18 cellular contexts compared by ENCODE assay signal in genomic region chr1:107637101-107637500, GRCh38.
"Had no signal": no experiment of that assay in that cellular context is flagged by ENCODE, and none has a peak within 500 bp of the region (broad histone marks: within the 10 kb centered on the region; RNA-seq: fewer than 3 reads in every experiment).

No MANE protein-coding gene starts in this region.

- H3K36me3 ChIP-seq: tibial nerve had no signal

- H3K4me1 Mint-ChIP-seq: stimulated activated memory B cell treated with anti-CD40 and anti-IgM and Interleukin-4, amounts not matched to agents 10 μg/mL and 1 μg/mL and 100 μg/mL, for 72 hours had no signal

- FAIRE-seq: frontal cortex had no signal

- H3K27ac ChIP-seq: heart right ventricle, neutrophil, spleen, tibial nerve had no signal

- H3K4me3 Mint-ChIP-seq: dendritic cell treated with granulocyte-macrophage colony-stimulating factor and Interleukin-4, amounts not matched to agents 40 ng/mL and 50 ng/mL, for 4 days; endodermal cell; naive thymus-derived CD8-positive, alpha-beta T cell; stimulated activated memory B cell treated with anti-CD40 and anti-IgM and Interleukin-4, amounts not matched to agents 10 μg/mL and 1 μg/mL and 100 μg/mL, for 72 hours; stimulated activated naive CD8-positive, alpha-beta T cell treated with anti-CD3 and anti-CD28 coated beads, Interleukin-15, Interleukin-2, amounts not matched to agents 100 ng/mL and 50 ng/mL, for 24 hours had no signal

- H3K9me3 ChIP-seq: neutrophil, spleen, tibial nerve had no signal

- H3K27me3 ChIP-seq: heart right ventricle, neutrophil, spleen, tibial nerve had no signal

- ATAC-seq: heart right ventricle; left lobe of liver; naive thymus-derived CD8-positive, alpha-beta T cell; sciatic nerve; stimulated activated memory B cell treated with anti-CD40 and anti-IgM and Interleukin-4, amounts not matched to agents 10 μg/mL and 1 μg/mL and 100 μg/mL, for 72 hours had no signal

- H3K4me1 ChIP-seq: heart right ventricle, spleen, tibial nerve had no signal

- DNase-seq: endodermal cell; heart right ventricle; hypothalamus; islet precursor cell; mammary epithelial cell; naive thymus-derived CD8-positive, alpha-beta T cell; spleen; stimulated activated CD4-positive, alpha-beta T cell treated with anti-CD3 and anti-CD28 coated beads, Interleukin-15, amount 100 ng/mL, for 24 hours; stimulated activated CD4-positive, alpha-beta T cell treated with anti-CD3 and anti-CD28 coated beads, Interleukin-1b, Interleukin-23, amount 100 ng/mL, for 48 hours; stimulated activated CD4-positive, alpha-beta T cell treated with anti-CD3 and anti-CD28 coated beads, Interleukin-4, amount 100 ng/mL, for 24 hours had no signal

- H3K27me3 Mint-ChIP-seq: dendritic cell treated with granulocyte-macrophage colony-stimulating factor and Interleukin-4, amounts not matched to agents 40 ng/mL and 50 ng/mL, for 4 days; naive thymus-derived CD8-positive, alpha-beta T cell; stimulated activated memory B cell treated with anti-CD40 and anti-IgM and Interleukin-4, amounts not matched to agents 10 μg/mL and 1 μg/mL and 100 μg/mL, for 72 hours; stimulated activated naive CD8-positive, alpha-beta T cell treated with anti-CD3 and anti-CD28 coated beads, Interleukin-15, Interleukin-2, amounts not matched to agents 100 ng/mL and 50 ng/mL, for 24 hours had no signal

- H3K9me3 Mint-ChIP-seq: dendritic cell treated with granulocyte-macrophage colony-stimulating factor and Interleukin-4, amounts not matched to agents 40 ng/mL and 50 ng/mL, for 4 days; stimulated activated memory B cell treated with anti-CD40 and anti-IgM and Interleukin-4, amounts not matched to agents 10 μg/mL and 1 μg/mL and 100 μg/mL, for 72 hours had no signal

- H3K4me3 ChIP-seq: heart right ventricle, spleen, tibial nerve had no signal

- H3K27ac Mint-ChIP-seq: dendritic cell treated with granulocyte-macrophage colony-stimulating factor and Interleukin-4, amounts not matched to agents 40 ng/mL and 50 ng/mL, for 4 days; endodermal cell; naive thymus-derived CD8-positive, alpha-beta T cell; stimulated activated memory B cell treated with anti-CD40 and anti-IgM and Interleukin-4, amounts not matched to agents 10 μg/mL and 1 μg/mL and 100 μg/mL, for 72 hours; stimulated activated naive CD8-positive, alpha-beta T cell treated with anti-CD3 and anti-CD28 coated beads, Interleukin-15, Interleukin-2, amounts not matched to agents 100 ng/mL and 50 ng/mL, for 24 hours had no signal
